ENCODE assay signal across 12 cellular contexts in genomic region chr6:52570291-52570700, GRCh38.
DNase-seq lines count a peak whose midpoint lies in the region; ATAC-seq and TF ChIP-seq lines count a peak whose summit lies in the region.
"Had no signal": no experiment of that assay in that cellular context is flagged by ENCODE, and none has a peak within 500 bp of the region (broad histone marks: within the 10 kb centered on the region; RNA-seq: fewer than 3 reads in every experiment).

No MANE protein-coding gene starts in this region.

- H3K9me3 Mint-ChIP-seq in nephron: no peaks in the 10 kb centered on the region
- H3K9me3 Mint-ChIP-seq in stimulated activated effector memory CD8-positive, alpha-beta T cell treated with anti-CD3 and anti-CD28 coated beads, Interleukin-12 subunit alpha, Interleukin-12 subunit beta, amount 100 ng/mL, for 72 hours: no peaks in the 10 kb centered on the region
- H3K9me3 Mint-ChIP-seq: activated T-helper 17 cell treated with anti-CD3 and anti-CD28 coated beads, Interleukin-2, amount 50 U/mL, for 72 hours had no signal

- ATAC-seq in stimulated activated effector memory CD8-positive, alpha-beta T cell treated with anti-CD3 and anti-CD28 coated beads, Interleukin-12 subunit alpha, Interleukin-12 subunit beta, amount 100 ng/mL, for 72 hours: no peak
- no peak for ATAC-seq in GM18858 (IDR thresholded peaks at IDR 0.05; ENCODE audit: unreplicated experiment)
- ATAC-seq: activated T-helper 17 cell treated with anti-CD3 and anti-CD28 coated beads, Interleukin-2, amount 50 U/mL, for 72 hours had no signal

- H3K36me3 Mint-ChIP-seq in nephron (ENCODE audit: low read depth): peaks cover 4% of the 10 kb centered on the region
- no peaks in the 10 kb centered on the region for H3K36me3 Mint-ChIP-seq in stimulated activated effector memory CD8-positive, alpha-beta T cell treated with anti-CD3 and anti-CD28 coated beads, Interleukin-12 subunit alpha, Interleukin-12 subunit beta, amount 100 ng/mL, for 72 hours

- peak; percentile 93 for DNase-seq in AG10803 (ENCODE audit: low read depth)
- peak; percentile 66 for DNase-seq in NCI-H1105 treated with DMSO at 0.1 percent for 48 hours (lab: John Stamatoyannopoulos, UW)
- peak; percentile 62 for DNase-seq in fibroblast of gingiva (ENCODE audit: low read depth)
- DNase-seq in stimulated activated effector memory CD8-positive, alpha-beta T cell treated with anti-CD3 and anti-CD28 coated beads, Interleukin-12 subunit alpha, Interleukin-12 subunit beta, amount 100 ng/mL, for 72 hours (ENCODE audit: low spot score in 2 of 2): no peak
- DNase-seq in superior temporal gyrus (ENCODE audit: extremely low spot score): no peak
- no peak for DNase-seq in hippocampal formation (lab: John Stamatoyannopoulos, UW)
- DNase-seq: colonic mucosa; stimulated activated CD4-positive, alpha-beta T cell treated with anti-CD3 and anti-CD28 coated beads, Interleukin-4, amount 100 ng/mL, for 24 hours had no signal

- H3K27me3 Mint-ChIP-seq in nephron (ENCODE audit: low read depth): no peaks in the 10 kb centered on the region
- H3K27me3 Mint-ChIP-seq: activated T-helper 17 cell treated with anti-CD3 and anti-CD28 coated beads, Interleukin-2, amount 50 U/mL, for 72 hours; B cell had no signal

- H3K4me3 Mint-ChIP-seq in nephron: no peak overlapping the region
- H3K4me3 Mint-ChIP-seq in stimulated activated effector memory CD8-positive, alpha-beta T cell treated with anti-CD3 and anti-CD28 coated beads, Interleukin-12 subunit alpha, Interleukin-12 subunit beta, amount 100 ng/mL, for 72 hours: no peak overlapping the region
- H3K4me3 Mint-ChIP-seq: activated T-helper 17 cell treated with anti-CD3 and anti-CD28 coated beads, Interleukin-2, amount 50 U/mL, for 72 hours; B cell had no signal

- TF ChIP-seq CTCF in AG10803 (conservative IDR thresholded peaks at IDR 0.05; ENCODE audit: low read length) (no peak), nephron (IDR thresholded peaks at IDR 0.05; ENCODE audit: unreplicated experiment in 3 of 3) (no peak)

- H3K4me1 Mint-ChIP-seq in nephron: peaks cover 86% of the 10 kb centered on the region
- peaks cover 50% of the 10 kb centered on the region for H3K4me1 Mint-ChIP-seq in stimulated activated effector memory CD8-positive, alpha-beta T cell treated with anti-CD3 and anti-CD28 coated beads, Interleukin-12 subunit alpha, Interleukin-12 subunit beta, amount 100 ng/mL, for 72 hours

- peak overlapping the region; percentile 76 to 86 (median 81) for H3K27ac Mint-ChIP-seq in nephron
- H3K27ac Mint-ChIP-seq in stimulated activated effector memory CD8-positive, alpha-beta T cell treated with anti-CD3 and anti-CD28 coated beads, Interleukin-12 subunit alpha, Interleukin-12 subunit beta, amount 100 ng/mL, for 72 hours: no peak overlapping the region
- H3K27ac Mint-ChIP-seq: activated T-helper 17 cell treated with anti-CD3 and anti-CD28 coated beads, Interleukin-2, amount 50 U/mL, for 72 hours; B cell had no signal

- H3K4me3 ChIP-seq in AG10803 (ENCODE audit: low read length): peak overlapping the region; percentile 25
- H3K4me3 ChIP-seq: colonic mucosa had no signal

Comparison
In these comparisons a context has a peak if more than half of its experiments do, and no peak if none do; other contexts are left out.
1. DNase-seq: peak in AG10803 (single experiment), NCI-H1105 treated with DMSO at 0.1 percent for 48 hours (single experiment) and fibroblast of gingiva (single experiment); none in stimulated activated effector memory CD8-positive, alpha-beta T cell treated with anti-CD3 and anti-CD28 coated beads, Interleukin-12 subunit alpha, Interleukin-12 subunit beta, amount 100 ng/mL, for 72 hours (0 of 2), superior temporal gyrus (single experiment) and hippocampal formation (0 of 2).